Comparison of ENCODE assay signal across 10 cellular contexts in the genomic region with DNA sequence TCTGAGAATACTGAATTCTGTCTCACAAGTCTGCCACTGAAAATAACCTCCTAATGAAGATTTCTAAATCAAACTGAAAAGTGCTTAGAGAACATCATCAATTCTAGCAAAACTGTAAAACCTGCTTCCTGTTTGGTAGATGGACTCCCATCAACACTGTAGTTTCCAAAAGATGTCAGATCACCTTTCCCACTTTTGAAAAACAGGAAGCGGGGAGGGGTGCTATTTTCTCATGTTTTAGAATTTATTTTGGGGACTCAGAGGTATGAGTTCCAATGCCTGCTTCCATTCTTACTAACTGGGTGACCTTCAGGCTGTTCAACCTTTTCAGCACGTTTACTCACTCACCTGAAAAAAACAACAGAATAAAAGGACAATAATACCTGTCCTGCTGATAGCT. TPM values are rescaled to one million over a fixed set of nuclear protein-coding genes. Genes with fewer than 3 reads are reported as not detected.
A peak's percentile ranks its signal among the peaks of the same experiment; 100 is the strongest.
DNase-seq lines count a peak whose midpoint lies in the region; ATAC-seq lines count a peak whose summit lies in the region.
"Had no signal": no experiment of that assay in that cellular context is flagged by ENCODE, and none has a peak within 500 bp of the region (broad histone marks: within the 10 kb centered on the region; RNA-seq: fewer than 3 reads in every experiment).

No MANE protein-coding gene starts in this region.

- DNase-seq in SIG-M5 treated with dmso at 0.1 percent for 504 hours (lab: John Stamatoyannopoulos, UW; ENCODE audit: unreplicated experiment) (peak; percentile 16), SIG-M5 (lab: John Stamatoyannopoulos, UW) (no peak), NCI-H2081 (lab: John Stamatoyannopoulos, UW) (no peak)
- no peak for DNase-seq in activated CD4-positive, alpha-beta memory T cell treated with anti-CD3 and anti-CD28 coated beads for 36 hours
- DNase-seq in stimulated activated naive CD8-positive, alpha-beta T cell treated with anti-CD3 and anti-CD28 coated beads, Interleukin-15, amount 100 ng/mL, for 72 hours = no peak
- DNase-seq: kidney glomerular epithelial cell, T-helper 9 cell had no signal

- H3K27me3 Mint-ChIP-seq in activated CD4-positive, alpha-beta memory T cell treated with anti-CD3 and anti-CD28 coated beads for 36 hours = no peaks in the 10 kb centered on the region
- no peaks in the 10 kb centered on the region for H3K27me3 Mint-ChIP-seq in stimulated activated naive CD8-positive, alpha-beta T cell treated with anti-CD3 and anti-CD28 coated beads, Interleukin-15, amount 100 ng/mL, for 72 hours

- peaks cover 70% of the 10 kb centered on the region for H3K4me1 Mint-ChIP-seq in activated CD4-positive, alpha-beta memory T cell treated with anti-CD3 and anti-CD28 coated beads for 36 hours (ENCODE audit: low read depth)
- peaks cover 68% of the 10 kb centered on the region for H3K4me1 Mint-ChIP-seq in stimulated activated naive CD8-positive, alpha-beta T cell treated with anti-CD3 and anti-CD28 coated beads, Interleukin-15, amount 100 ng/mL, for 72 hours

- no peak for ATAC-seq in stimulated activated naive CD8-positive, alpha-beta T cell treated with anti-CD3 and anti-CD28 coated beads, Interleukin-15, amount 100 ng/mL, for 72 hours
- ATAC-seq in GM18519 (IDR thresholded peaks at IDR 0.05; ENCODE audit: low FRiP score, unreplicated experiment) (no peak), HG03342 (IDR thresholded peaks at IDR 0.05; ENCODE audit: unreplicated experiment) (no peak)

- peak overlapping the region; percentile 94 for H3K27ac Mint-ChIP-seq in activated CD4-positive, alpha-beta memory T cell treated with anti-CD3 and anti-CD28 coated beads for 36 hours
- H3K27ac Mint-ChIP-seq in stimulated activated naive CD8-positive, alpha-beta T cell treated with anti-CD3 and anti-CD28 coated beads, Interleukin-15, amount 100 ng/mL, for 72 hours = peak overlapping the region in 1 of 2 donors; percentile 82

- H3K36me3 Mint-ChIP-seq in activated CD4-positive, alpha-beta memory T cell treated with anti-CD3 and anti-CD28 coated beads for 36 hours = peaks cover 67% of the 10 kb centered on the region

- intact Hi-C loops in activated CD4-positive, alpha-beta memory T cell treated with anti-CD3 and anti-CD28 coated beads for 36 hours (cut with micrococcal nuclease) = no loop called here

- peak overlapping the region; percentile 96; the same call in 1 of the 2 replicates for H3K4me3 ChIP-seq in iPS-18c (ENCODE audit: insufficient read depth, low read depth, low read length)

- CTCF ChIA-PET in activated CD4-positive, alpha-beta memory T cell treated with anti-CD3 and anti-CD28 coated beads for 36 hours (lab: Charles Lee) = interaction anchor here (1.0 to 2.1 kb wide), 6 partner anchors 7 to 380 kb away, joined by 3 to 10 read pairs (median 6); a partner anchor contains a TSS

- no peaks in the 10 kb centered on the region for H3K9me3 Mint-ChIP-seq in activated CD4-positive, alpha-beta memory T cell treated with anti-CD3 and anti-CD28 coated beads for 36 hours
- no peaks in the 10 kb centered on the region for H3K9me3 Mint-ChIP-seq in stimulated activated naive CD8-positive, alpha-beta T cell treated with anti-CD3 and anti-CD28 coated beads, Interleukin-15, amount 100 ng/mL, for 72 hours

- peak overlapping the region; percentile 94 for H3K4me3 Mint-ChIP-seq in activated CD4-positive, alpha-beta memory T cell treated with anti-CD3 and anti-CD28 coated beads for 36 hours
- H3K4me3 Mint-ChIP-seq in stimulated activated naive CD8-positive, alpha-beta T cell treated with anti-CD3 and anti-CD28 coated beads, Interleukin-15, amount 100 ng/mL, for 72 hours = peak overlapping the region; percentile 91 to 94

- POLR2A ChIA-PET in activated CD4-positive, alpha-beta memory T cell treated with anti-CD3 and anti-CD28 coated beads for 36 hours (lab: Charles Lee) = interaction anchor here (0.6 to 3.8 kb wide), 4 partner anchors 12 to 140 kb away, joined by 4 to 36 read pairs (median 5); a partner anchor contains a TSS

- H3K9me3 ChIP-seq in iPS-18c (ENCODE audit: control insufficient read depth, insufficient read depth, low read length) = no peaks in the 10 kb centered on the region

RNA-seq across cellular contexts. Expression of a gene that starts 1.2 kb away (rescaled TPM):
- 10 to 100 TPM; 82.2 to 90.4 TPM for total RNA-seq in activated CD4-positive, alpha-beta memory T cell treated with anti-CD3 and anti-CD28 coated beads for 36 hours

RNA-seq across cellular contexts. Expression of a gene that starts 11.7 kb away (rescaled TPM):
- total RNA-seq in activated CD4-positive, alpha-beta memory T cell treated with anti-CD3 and anti-CD28 coated beads for 36 hours = 100 to 1,000 TPM; 148 to 151 TPM

RNA-seq across cellular contexts. Expression of a gene that starts 11.7 kb away (rescaled TPM):
- total RNA-seq in activated CD4-positive, alpha-beta memory T cell treated with anti-CD3 and anti-CD28 coated beads for 36 hours = not detected

RNA-seq across cellular contexts. Expression of a gene that starts 23.9 kb away (rescaled TPM):
- total RNA-seq in activated CD4-positive, alpha-beta memory T cell treated with anti-CD3 and anti-CD28 coated beads for 36 hours = 10 to 100 TPM; 32.9 to 34.8 TPM

RNA-seq across cellular contexts. Expression of a gene that starts 49.9 kb away (rescaled TPM):
- total RNA-seq in activated CD4-positive, alpha-beta memory T cell treated with anti-CD3 and anti-CD28 coated beads for 36 hours = 10 to 100 TPM; 80.5 to 92.3 TPM
